ENCODE assay signal across 14 cellular contexts in genomic region chr18:45657357-45658335, GRCh38. TPM values are rescaled to one million over a fixed set of nuclear protein-coding genes. Genes with fewer than 3 reads are reported as not detected.
DNase-seq lines count a peak whose midpoint lies in the region; ATAC-seq and TF ChIP-seq lines count a peak whose summit lies in the region.
"Had no signal": no experiment of that assay in that cellular context is flagged by ENCODE, and none has a peak within 500 bp of the region (broad histone marks: within the 10 kb centered on the region; RNA-seq: fewer than 3 reads in every experiment).

No MANE protein-coding gene starts in this region.

- no peaks in the 10 kb centered on the region for H3K9me3 ChIP-seq in PC-3 (ENCODE audit: low read length)
- H3K9me3 ChIP-seq: left ventricle myocardium inferior, SJCRH30 had no signal

- intact Hi-C loops in PC-3 (cut with micrococcal nuclease): loop anchor here (5.0 kb wide), 1 partner anchor 35 kb away; no protein-coding TSS in a partner anchor

- no peak overlapping the region for H2AFZ ChIP-seq in PC-3 (ENCODE audit: low read length)

- DNase-seq in activated gamma-delta T cell treated with Interleukin-2 at 50 U/mL for 16 hours (peak; percentile 14), activated gamma-delta T cell (lab: John Stamatoyannopoulos, UW) (no peak), PC-3 (peak; percentile 53), choroid plexus epithelial cell (ENCODE audit: low read depth) (peak; percentile 16), GF-D8 (lab: John Stamatoyannopoulos, UW) (no peak)
- peak in 4 of 6 experiments; percentile 7 to 50 (median 43) for DNase-seq in stimulated activated naive CD4-positive, alpha-beta T cell (lab: John Stamatoyannopoulos, UW)
- DNase-seq: left ventricle myocardium inferior; NCI-H446 treated with DMSO at 0.1 percent for 48 hours; SJCRH30; stimulated activated CD4-positive, alpha-beta T cell treated with anti-CD3 and anti-CD28 coated beads, Interleukin-2, amount 100 ng/mL, for 24 hours had no signal

- no peaks in the 10 kb centered on the region for H3K27me3 ChIP-seq in PC-3 (ENCODE audit: low read length)
- H3K27me3 ChIP-seq: SJCRH30 had no signal

- H3F3A ChIP-seq in PC-3 (ENCODE audit: low read length, unreplicated experiment): no peaks in the 10 kb centered on the region

- no peak overlapping the region for H3K9ac ChIP-seq in PC-3 (ENCODE audit: low read length)
- H3K9ac ChIP-seq: KMS-11 had no signal

- POLR2A ChIA-PET in PC-3 (lab: Charles Lee; ENCODE audit: unreplicated experiment): no interaction called here

- no peaks in the 10 kb centered on the region for H3K9me2 ChIP-seq in PC-3 (replicated peaks; ENCODE audit: low read length)

- no peaks in the 10 kb centered on the region for H3K79me2 ChIP-seq in PC-3 (ENCODE audit: low read length)

- no TSS peak for BruUV-seq in PC-3 (replicated peaks; lab: Mats Ljungman, UMichigan)

- no peaks in the 10 kb centered on the region for H4K20me1 ChIP-seq in PC-3 (ENCODE audit: low read length)

- no peak overlapping the region; the same call in 1 of the 2 replicates for H3K4me2 ChIP-seq in PC-3 (ENCODE audit: low read length)
- H3K4me2 ChIP-seq: KMS-11 had no signal

- no peaks in the 10 kb centered on the region for H3K36me3 ChIP-seq in PC-3 (ENCODE audit: low read depth, low read length)
- H3K36me3 ChIP-seq: left ventricle myocardium inferior, SJCRH30 had no signal

- peak overlapping the region; percentile 52 for H3K27ac ChIP-seq in PC-3 (ENCODE audit: low read length)
- H3K27ac ChIP-seq: KMS-11, left ventricle myocardium inferior, SJCRH30 had no signal

- ATAC-seq in PC-3: peak; percentile 72
- no peak for ATAC-seq in GM18517 (IDR thresholded peaks at IDR 0.05; ENCODE audit: unreplicated experiment)
- ATAC-seq in HG02571 (IDR thresholded peaks at IDR 0.05; ENCODE audit: unreplicated experiment): no peak

- TF ChIP-seq CTCF in PC-3 (conservative IDR thresholded peaks at IDR 0.05; ENCODE audit: low read depth, low read length) (no peak), choroid plexus epithelial cell (conservative IDR thresholded peaks at IDR 0.05; ENCODE audit: low read depth, low read length) (no peak)

- CTCF ChIA-PET in PC-3 (lab: Charles Lee): no interaction called here

- peaks cover 24% of the 10 kb centered on the region for H3K4me1 ChIP-seq in PC-3 (ENCODE audit: insufficient read depth, low read length)
- H3K4me1 ChIP-seq: left ventricle myocardium inferior, SJCRH30 had no signal

- H3K4me3 ChIP-seq in PC-3 (ENCODE audit: low read length) (no peak overlapping the region), choroid plexus epithelial cell (ENCODE audit: low read depth, low read length) (no peak overlapping the region)
- H3K4me3 ChIP-seq: left ventricle myocardium inferior, SJCRH30 had no signal

RNA-seq across cellular contexts. Expression of gene SLC14A2, which starts 42.4 kb away (rescaled TPM):
- total RNA-seq in PC-3 (2014; rRNA removed): not detected in 2 replicates
- total RNA-seq: frontal cortex, SJCRH30 had no signal

Comparison
In these comparisons a context has a peak if more than half of its experiments do, and no peak if none do; other contexts are left out.
1. DNase-seq: peak in activated gamma-delta T cell treated with Interleukin-2 at 50 U/mL for 16 hours (single experiment), PC-3 (single experiment), choroid plexus epithelial cell (single experiment) and stimulated activated naive CD4-positive, alpha-beta T cell (4 of 6); none in activated gamma-delta T cell (single experiment) and GF-D8 (single experiment).